Comparison of ENCODE assay signal across 17 cellular contexts in genomic region chr11:110123003-110123402, GRCh38. TPM values are rescaled to one million over a fixed set of nuclear protein-coding genes. Genes with fewer than 3 reads are reported as not detected.
A peak's percentile ranks its signal among the peaks of the same experiment; 100 is the strongest.
DNase-seq lines count a peak whose midpoint lies in the region; ATAC-seq and TF ChIP-seq lines count a peak whose summit lies in the region.
"Had no signal": no experiment of that assay in that cellular context is flagged by ENCODE, and none has a peak within 500 bp of the region (broad histone marks: within the 10 kb centered on the region; RNA-seq: fewer than 3 reads in every experiment).

No MANE protein-coding gene starts in this region.

- H3K36me3 ChIP-seq in SK-N-SH (replicated peaks in 1 of 2; ENCODE audit: control insufficient read depth in 1 of 2, insufficient read depth in 2 of 2, low read length in 1 of 2) = no peaks in the 10 kb centered on the region
- H3K36me3 ChIP-seq in IMR-90 (ENCODE audit: control insufficient read depth, insufficient read depth, low read length) = no peaks in the 10 kb centered on the region
- no peaks in the 10 kb centered on the region for H3K36me3 ChIP-seq in upper lobe of right lung

- no peak overlapping the region for H3K14ac ChIP-seq in IMR-90 (replicated peaks; ENCODE audit: low read depth, low read length)

- H3K9me1 ChIP-seq in IMR-90 (ENCODE audit: insufficient read depth, low read length) = peaks cover 3% of the 10 kb centered on the region

- H3F3A ChIP-seq in SK-N-SH (replicated peaks; ENCODE audit: insufficient read depth) = peaks cover 8% of the 10 kb centered on the region

- POLR2A ChIA-PET in SK-N-SH (lab: Yijun Ruan, JAX) (no interaction called here), IMR-90 (lab: Charles Lee; ENCODE audit: unreplicated experiment) (no interaction called here)

- 92% methylated on average over 3 of the region's 3 CpGs for WGBS in SK-N-SH (ENCODE audit: low lambda C conversion rate)
- no CpG with 5 or more reads among the region's 3 CpGs for WGBS in IMR-90 (ENCODE audit: extremely low coverage in 2 of 2, insufficient read length in 1 of 2), 2 experiments

- H3K23ac ChIP-seq in IMR-90 (ENCODE audit: low read depth, low read length) = no peak overlapping the region

- H2BK120ac ChIP-seq in IMR-90 (ENCODE audit: low read depth, low read length) = peak overlapping the region; percentile 18; the same call in 1 of the 2 replicates

- TF ChIP-seq RAD21 in SK-N-SH (IDR thresholded peaks at IDR 0.05; ENCODE audit: low read length) (no peak), IMR-90 (IDR thresholded peaks at IDR 0.05; ENCODE audit: low read length) (no peak)

- no peak overlapping the region for H3K4me2 ChIP-seq in SK-N-SH
- no peak overlapping the region for H3K4me2 ChIP-seq in IMR-90 (ENCODE audit: low read depth, low read length)

- in situ Hi-C loops in IMR-90 (cut with MboI; ENCODE audit: low sequenced_read_pairs) = no loop called here

- H2BK5ac ChIP-seq in IMR-90 (ENCODE audit: low read depth, low read length, poor library complexity, severe bottlenecking) = no peak overlapping the region

- H3K9ac ChIP-seq in SK-N-SH (no peak overlapping the region), IMR-90 (ENCODE audit: low read depth, low read length) (no peak overlapping the region)

- BruUV-seq in IMR-90 (replicated peaks; lab: Mats Ljungman, UMichigan) = no TSS peak

- H3K4me3 ChIP-seq in SK-N-SH (ENCODE audit: low read depth in 2 of 2, low read length in 1 of 2) (no peak overlapping the region), IMR-90 (ENCODE audit: insufficient read depth, low read depth, low read length) (no peak overlapping the region), upper lobe of right lung (no peak overlapping the region)

- peak overlapping the region in 1 of 2 experiments; percentile 32; a peak in 1 of 4 replicates for H4K8ac ChIP-seq in IMR-90 (ENCODE audit: low read depth in 2 of 2, low read length in 2 of 2)

- CTCF ChIA-PET in SK-N-SH (lab: Yijun Ruan, JAX) (no interaction called here), IMR-90 (lab: Yijun Ruan, JAX) (no interaction called here)

- peaks cover 22 to 67% of the 10 kb centered on the region in 2 experiments for H3K79me1 ChIP-seq in IMR-90 (ENCODE audit: low read depth in 1 of 2, low read length in 2 of 2)

- no peak overlapping the region for H4K5ac ChIP-seq in IMR-90 (ENCODE audit: low read depth, low read length)

- H3K9me2 ChIP-seq in SK-N-SH = no peaks in the 10 kb centered on the region

- no peak overlapping the region for H2AK9ac ChIP-seq in IMR-90 (replicated peaks; ENCODE audit: low read depth, low read length, poor library complexity)

- H2AFZ ChIP-seq in SK-N-SH (ENCODE audit: low read depth) = no peak overlapping the region
- H2AFZ ChIP-seq in IMR-90 (replicated peaks; ENCODE audit: low read length, poor library complexity) = no peak overlapping the region

- H4K91ac ChIP-seq in IMR-90 (ENCODE audit: insufficient read depth, low read depth, low read length) = no peak overlapping the region

- H3K4me1 ChIP-seq in SK-N-SH (ENCODE audit: control insufficient read depth in 1 of 2, insufficient read depth in 2 of 2, low read depth in 1 of 2, low read length in 1 of 2) = peaks cover 2 to 28% of the 10 kb centered on the region in 2 experiments; a peak in 3 of 4 replicates
- peaks cover 3% of the 10 kb centered on the region; the same call in 1 of the 2 replicates for H3K4me1 ChIP-seq in IMR-90 (ENCODE audit: control insufficient read depth, insufficient read depth, low read length)
- H3K4me1 ChIP-seq in upper lobe of right lung = peaks cover 5% of the 10 kb centered on the region

- H3K56ac ChIP-seq in IMR-90 (ENCODE audit: extremely low read depth, insufficient read depth, low read length) = no peak overlapping the region

- H3K27ac ChIP-seq in SK-N-SH (ENCODE audit: low read depth in 2 of 2, low read length in 1 of 2) (0 out of 4 replicates have a peak overlapping the region, but pooled peaks of 1 of the 2 experiments have one; percentile 18), IMR-90 (ENCODE audit: insufficient read depth, low read length) (no peak overlapping the region), upper lobe of right lung (no peak overlapping the region)

- no peak for TF ChIP-seq EP300 in SK-N-SH (IDR thresholded peaks at IDR 0.05; ENCODE audit: borderline replicate concordance in 1 of 2, low read depth in 1 of 2, low read length in 1 of 2)

- H2AK5ac ChIP-seq in IMR-90 (ENCODE audit: low read depth, low read length) = no peak overlapping the region

- DNase-seq in SK-N-SH = no peak
- DNase-seq in IMR-90 = peak; percentile 79
- DNase-seq in fibroblast of gingiva (ENCODE audit: low read depth) = peak; percentile 27
- DNase-seq in stromal cell of bone marrow (ENCODE audit: low read depth) = peak; percentile 7
- no peak for DNase-seq in upper lobe of right lung
- no peak for DNase-seq in midbrain (lab: John Stamatoyannopoulos, UW)
- DNase-seq: 8988T; activated T-cell treated with anti-CD3 and anti-CD28 coated beads, Interleukin-2, amount 50 U/mL, for 48 hours; CD8-positive, alpha-beta memory T cell; hippocampal formation; NCI-H146; NCI-H510A; PC-3; small intestine; stimulated activated naive B cell treated with anti-CD40 and anti-IgM and Interleukin-4, amounts not matched to agents 10 μg/mL and 1 μg/mL and 100 μg/mL, for 72 hours had no signal

- no peak overlapping the region for H3K18ac ChIP-seq in IMR-90 (ENCODE audit: low read depth, low read length)

- TF ChIP-seq POLR2A in IMR-90 (IDR thresholded peaks at IDR 0.05; ENCODE audit: low read depth, low read length) = no peak

- H2BK20ac ChIP-seq in IMR-90 (ENCODE audit: low read depth, low read length) = no peak overlapping the region

- H3K27me3 ChIP-seq in SK-N-SH (ENCODE audit: insufficient read depth) = no peaks in the 10 kb centered on the region
- H3K27me3 ChIP-seq in IMR-90 (ENCODE audit: control insufficient read depth, insufficient read depth, low read length) = no peaks in the 10 kb centered on the region
- no peaks in the 10 kb centered on the region for H3K27me3 ChIP-seq in upper lobe of right lung

- intact Hi-C loops in IMR-90 (cut with micrococcal nuclease) = no loop called here
- intact Hi-C loops in upper lobe of right lung (cut with DNase I) = no loop called here

- H2BK15ac ChIP-seq in IMR-90 (ENCODE audit: low read depth, low read length) = no peak overlapping the region

- H3K4ac ChIP-seq in IMR-90 (ENCODE audit: low read depth, low read length) = no peak overlapping the region

- H4K20me1 ChIP-seq in SK-N-SH (ENCODE audit: insufficient read depth) (peaks cover 6% of the 10 kb centered on the region; the same call in 1 of the 2 replicates), IMR-90 (ENCODE audit: insufficient read depth, low read length) (peaks cover 3% of the 10 kb centered on the region; the same call in 1 of the 2 replicates)

- ATAC-seq in SK-N-SH treated with all-trans-retinoic acid at 6 μM for 48 hours (no peak), IMR-90 (ENCODE audit: low read depth) (peak; percentile 52), GM18511 (IDR thresholded peaks at IDR 0.05; ENCODE audit: unreplicated experiment) (no peak), upper lobe of right lung (no peak)
- ATAC-seq: PC-3; stimulated activated naive B cell treated with anti-CD40 and anti-IgM and Interleukin-4, amounts not matched to agents 10 μg/mL and 1 μg/mL and 100 μg/mL, for 72 hours had no signal

- H3K9me3 ChIP-seq in SK-N-SH (no peaks in the 10 kb centered on the region; the same call in 1 of the 2 replicates), IMR-90 (ENCODE audit: control insufficient read depth, insufficient read depth, low read length) (no peaks in the 10 kb centered on the region), upper lobe of right lung (no peaks in the 10 kb centered on the region)

- dilution Hi-C loops in IMR-90 (cut with HindIII; ENCODE audit: low sequenced_read_pairs, unreplicated experiment) = no loop called here

- TF ChIP-seq CTCF in SK-N-SH (IDR thresholded peaks at IDR 0.05) (no peak), IMR-90 (conservative IDR thresholded peaks at IDR 0.05; ENCODE audit: low read depth, low read length) (no peak), upper lobe of right lung (IDR thresholded peaks at IDR 0.05) (no peak)

- H3K79me2 ChIP-seq in SK-N-SH (ENCODE audit: insufficient read depth) = peaks cover 28% of the 10 kb centered on the region

TF ChIP-seq in SK-N-SH treated with all-trans-retinoic acid at 6 μM for 48 hours, 23 proteins besides CTCF, POLR2A, EP300 and RAD21:
- TF ChIP-seq ISL1 (CRISPR knock-in tag; IDR thresholded peaks at IDR 0.05) (0 out of 2 replicates have a peak, but pooled peaks have one; percentile 17), RARB (CRISPR knock-in tag; IDR thresholded peaks at IDR 0.05) (no peak)

TF ChIP-seq in SK-N-SH, 30 proteins besides CTCF, POLR2A, EP300 and RAD21:
- no peak for TF ChIP-seq MEF2A (IDR thresholded peaks at IDR 0.05; ENCODE audit: borderline replicate concordance, low read depth)
- no peak for TF ChIP-seq YY1 (IDR thresholded peaks at IDR 0.05; ENCODE audit: low read depth)
- no peak for TF ChIP-seq RCOR1 (IDR thresholded peaks at IDR 0.05; ENCODE audit: low read length)
- TF ChIP-seq MXI1 (IDR thresholded peaks at IDR 0.05; ENCODE audit: low read depth, low read length) = no peak
- no peak for TF ChIP-seq TEAD4 (IDR thresholded peaks at IDR 0.05; ENCODE audit: borderline replicate concordance, insufficient read depth)
TF ChIP-seq in SK-N-SH: peak in this region for 0.

TF ChIP-seq in IMR-90, 13 proteins besides CTCF, POLR2A, EP300 and RAD21:
- TF ChIP-seq CEBPB (IDR thresholded peaks at IDR 0.05; ENCODE audit: low read depth, low read length) = 0 out of 2 replicates have a peak, but pooled peaks have one; percentile 30
- no peak for TF ChIP-seq CHD1 (IDR thresholded peaks at IDR 0.05; ENCODE audit: low read depth, low read length)
- TF ChIP-seq ELK1 (IDR thresholded peaks at IDR 0.05; ENCODE audit: borderline replicate concordance, low read depth, low read length) = no peak
- TF ChIP-seq MAFK (IDR thresholded peaks at IDR 0.05; ENCODE audit: low read depth, low read length) = peak; percentile 54
TF ChIP-seq in IMR-90: peak in this region for 2.

RNA-seq across cellular contexts. Expression of gene ZC3H12C, which starts 29.8 kb away (rescaled TPM):
- polyA plus RNA-seq in SK-N-SH (2012; rRNA removed) (2.8 and 3.9 TPM in 2 replicates), IMR-90 (2012; rRNA removed) (4.2 and 4.7 TPM in 2 replicates)
- polyA plus RNA-seq in SK-N-SH (2012; cell fraction: cytosol; rRNA removed) = 2.6 and 3.0 TPM in 2 replicates
- polyA plus RNA-seq in SK-N-SH (2012; cell fraction: nucleus; rRNA removed) = 3.9 and 5.8 TPM in 2 replicates
- total RNA-seq in IMR-90 (2012; rRNA removed) (14.2 and 15.8 TPM in 2 replicates), upper lobe of right lung (14.8 TPM)
- 1.7 and 2.2 TPM in 2 replicates for polyA plus RNA-seq in IMR-90 (2012; cell fraction: cytosol; rRNA removed)
- 5.2 and 12.8 TPM in 2 replicates for polyA plus RNA-seq in IMR-90 (2012; cell fraction: nucleus; rRNA removed; ENCODE audit: low replicate concordance)
- polyA plus RNA-seq: CD8-positive, alpha-beta memory T cell had no signal

Comparison
In these comparisons a context has a peak if more than half of its experiments do, and no peak if none do; other contexts are left out.
1. DNase-seq: peak in IMR-90 (single experiment), fibroblast of gingiva (single experiment) and stromal cell of bone marrow (single experiment); none in SK-N-SH (single experiment), upper lobe of right lung (single experiment) and midbrain (single experiment).